22 cellular contexts compared by ENCODE assay signal in the genomic region with DNA sequence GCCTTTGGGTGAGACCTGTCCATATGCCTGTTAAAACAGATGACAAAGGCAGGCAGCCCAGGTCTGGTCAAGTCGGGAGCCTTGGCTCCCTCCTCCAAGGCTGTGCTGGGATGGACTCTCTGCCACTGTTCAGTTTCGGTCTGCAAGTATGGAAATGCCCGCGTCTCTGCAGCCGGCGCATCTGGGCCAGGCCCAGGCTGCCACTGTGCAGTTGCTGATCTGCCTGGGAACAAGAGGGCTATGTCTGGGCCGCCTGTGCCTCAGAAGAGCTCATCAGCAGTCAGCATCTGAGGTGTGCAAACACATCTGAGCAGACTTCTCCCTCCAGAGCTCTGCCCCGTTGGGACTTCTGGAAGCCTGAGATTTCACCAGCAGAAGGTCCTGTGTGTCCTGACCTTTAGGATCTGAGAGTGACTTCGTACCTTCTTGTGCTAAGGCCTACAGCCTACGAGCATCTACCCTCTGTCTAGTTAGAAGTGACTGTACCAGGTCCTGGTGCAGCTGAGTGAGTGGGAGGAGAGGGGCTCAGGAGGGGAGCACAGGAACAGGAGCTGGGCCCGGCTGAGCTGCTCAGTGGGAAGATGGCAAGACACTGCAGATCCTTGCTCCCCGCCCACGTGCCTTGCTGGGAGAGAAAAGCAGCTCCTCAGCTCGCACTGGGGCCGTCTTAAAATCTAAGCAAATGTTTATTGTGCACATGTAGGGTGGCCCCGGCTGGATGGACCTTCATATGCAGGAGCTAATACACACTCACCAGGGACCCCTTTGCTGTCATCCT. TPM values are rescaled to one million over a fixed set of nuclear protein-coding genes. Genes with fewer than 3 reads are reported as not detected.
A peak's percentile ranks its signal among the peaks of the same experiment; 100 is the strongest.
DNase-seq lines count a peak whose midpoint lies in the region; ATAC-seq and TF ChIP-seq lines count a peak whose summit lies in the region.
"Had no signal": no experiment of that assay in that cellular context is flagged by ENCODE, and none has a peak within 500 bp of the region (broad histone marks: within the 10 kb centered on the region; RNA-seq: fewer than 3 reads in every experiment).

No MANE protein-coding gene starts in this region.

- intact Hi-C loops in cardiac septum (cut with DNase I) (no loop called here), left ventricle myocardium inferior (cut with micrococcal nuclease) (no loop called here)

- H3K4me1 Mint-ChIP-seq in glutamatergic neuron (ENCODE audit: low read depth, unreplicated experiment) = peaks cover 5% of the 10 kb centered on the region
- H3K4me1 Mint-ChIP-seq: activated naive CD8-positive, alpha-beta T cell treated with anti-CD3 and anti-CD28 coated beads for 36 hours had no signal

- DNase-seq in cardiac septum (ENCODE audit: low spot score) (peak; percentile 67), left ventricle myocardium inferior (no peak), midbrain (lab: John Stamatoyannopoulos, UW) (peak; percentile 46), cortex of kidney (lab: John Stamatoyannopoulos, UW) (no peak), glutamatergic neuron (no peak)
- DNase-seq in stimulated activated CD4-positive, alpha-beta T cell treated with anti-CD3 and anti-CD28 coated beads, Interleukin-12 subunit alpha, Interleukin-12 subunit beta, amount 100 ng/mL, for 4 hours = no peak
- DNase-seq: 8988T; activated CD4-positive, alpha-beta T cell treated with anti-CD3 and anti-CD28 coated beads for 4 hours; activated naive CD8-positive, alpha-beta T cell treated with anti-CD3 and anti-CD28 coated beads for 36 hours; brain microvascular endothelial cell; foreskin fibroblast; left cardiac atrium; NCI-H1694 treated with DMSO at 0.1 percent for 48 hours; NCI-H69; SHP77; T-helper 1 cell had no signal

- H3K36me3 Mint-ChIP-seq in glutamatergic neuron (ENCODE audit: unreplicated experiment) = no peaks in the 10 kb centered on the region
- H3K36me3 Mint-ChIP-seq: activated naive CD8-positive, alpha-beta T cell treated with anti-CD3 and anti-CD28 coated beads for 36 hours; neural progenitor cell had no signal

- ATAC-seq in esophagus mucosa = peak; percentile 35
- ATAC-seq: left cardiac atrium had no signal

- H3K4me1 ChIP-seq in left ventricle myocardium inferior = peaks cover 9% of the 10 kb centered on the region

- H3K27ac Mint-ChIP-seq in glutamatergic neuron (ENCODE audit: unreplicated experiment) = no peak overlapping the region
- H3K27ac Mint-ChIP-seq: activated naive CD8-positive, alpha-beta T cell treated with anti-CD3 and anti-CD28 coated beads for 36 hours; dendritic cell treated with granulocyte-macrophage colony-stimulating factor and Interleukin-4, amounts not matched to agents 40 ng/mL and 50 ng/mL, for 4 days had no signal

- H3K27me3 Mint-ChIP-seq in glutamatergic neuron (ENCODE audit: unreplicated experiment) = no peaks in the 10 kb centered on the region
- H3K27me3 Mint-ChIP-seq: activated naive CD8-positive, alpha-beta T cell treated with anti-CD3 and anti-CD28 coated beads for 36 hours; dendritic cell treated with granulocyte-macrophage colony-stimulating factor and Interleukin-4, amounts not matched to agents 40 ng/mL and 50 ng/mL, for 4 days had no signal

- no peaks in the 10 kb centered on the region for H3K9me3 ChIP-seq in left ventricle myocardium inferior (replicated peaks)
- H3K9me3 ChIP-seq: mucosa of descending colon had no signal

- H3K36me3 ChIP-seq in left ventricle myocardium inferior = no peaks in the 10 kb centered on the region
- H3K36me3 ChIP-seq: brain microvascular endothelial cell, neural progenitor cell had no signal

- H3K9me3 Mint-ChIP-seq in glutamatergic neuron (ENCODE audit: unreplicated experiment) = no peaks in the 10 kb centered on the region
- H3K9me3 Mint-ChIP-seq: activated naive CD8-positive, alpha-beta T cell treated with anti-CD3 and anti-CD28 coated beads for 36 hours; dendritic cell treated with granulocyte-macrophage colony-stimulating factor and Interleukin-4, amounts not matched to agents 40 ng/mL and 50 ng/mL, for 4 days; neural progenitor cell had no signal

- no peak overlapping the region for H3K4me3 ChIP-seq in left ventricle myocardium inferior
- H3K4me3 ChIP-seq: mucosa of descending colon, neural progenitor cell had no signal

- H3K27me3 ChIP-seq in left ventricle myocardium inferior (ENCODE audit: low read depth) = no peaks in the 10 kb centered on the region
- H3K27me3 ChIP-seq: brain microvascular endothelial cell, neural progenitor cell had no signal

- no peak overlapping the region for H3K4me3 Mint-ChIP-seq in glutamatergic neuron (ENCODE audit: unreplicated experiment)
- H3K4me3 Mint-ChIP-seq: activated naive CD8-positive, alpha-beta T cell treated with anti-CD3 and anti-CD28 coated beads for 36 hours; dendritic cell treated with granulocyte-macrophage colony-stimulating factor and Interleukin-4, amounts not matched to agents 40 ng/mL and 50 ng/mL, for 4 days; neural progenitor cell had no signal

- H3K27ac ChIP-seq in left ventricle myocardium inferior (replicated peaks) = no peak overlapping the region
- peak overlapping the region; percentile 84 for H3K27ac ChIP-seq in temporal lobe (ENCODE audit: low read depth, low read length)
- H3K27ac ChIP-seq: brain microvascular endothelial cell, KMS-11, neural progenitor cell had no signal

- TF ChIP-seq CTCF in left ventricle myocardium inferior (IDR thresholded peaks at IDR 0.05; ENCODE audit: borderline replicate concordance) (no peak), glutamatergic neuron (IDR thresholded peaks at IDR 0.05; ENCODE audit: partially characterized antibody, unreplicated experiment) (no peak)

RNA-seq across cellular contexts. Expression of a gene that starts 50.9 kb away (rescaled TPM):
- total RNA-seq in cardiac septum = 31.2 TPM
- total RNA-seq in left ventricle myocardium inferior = 16.8 TPM
- total RNA-seq in esophagus mucosa = 37.6 TPM
- total RNA-seq in temporal lobe = 13.5 TPM
- total RNA-seq in glutamatergic neuron (ENCODE audit: unreplicated experiment) = 19.7 TPM

Comparison
In these comparisons a context has a peak if more than half of its experiments do, and no peak if none do; other contexts are left out.
1. DNase-seq: peak in cardiac septum (single experiment) and midbrain (single experiment); none in left ventricle myocardium inferior (single experiment), stimulated activated CD4-positive, alpha-beta T cell treated with anti-CD3 and anti-CD28 coated beads, Interleukin-12 subunit alpha, Interleukin-12 subunit beta, amount 100 ng/mL, for 4 hours (single experiment), cortex of kidney (single experiment) and glutamatergic neuron (single experiment).